1 cellular context compared by ENCODE assay signal in the genomic region with DNA sequence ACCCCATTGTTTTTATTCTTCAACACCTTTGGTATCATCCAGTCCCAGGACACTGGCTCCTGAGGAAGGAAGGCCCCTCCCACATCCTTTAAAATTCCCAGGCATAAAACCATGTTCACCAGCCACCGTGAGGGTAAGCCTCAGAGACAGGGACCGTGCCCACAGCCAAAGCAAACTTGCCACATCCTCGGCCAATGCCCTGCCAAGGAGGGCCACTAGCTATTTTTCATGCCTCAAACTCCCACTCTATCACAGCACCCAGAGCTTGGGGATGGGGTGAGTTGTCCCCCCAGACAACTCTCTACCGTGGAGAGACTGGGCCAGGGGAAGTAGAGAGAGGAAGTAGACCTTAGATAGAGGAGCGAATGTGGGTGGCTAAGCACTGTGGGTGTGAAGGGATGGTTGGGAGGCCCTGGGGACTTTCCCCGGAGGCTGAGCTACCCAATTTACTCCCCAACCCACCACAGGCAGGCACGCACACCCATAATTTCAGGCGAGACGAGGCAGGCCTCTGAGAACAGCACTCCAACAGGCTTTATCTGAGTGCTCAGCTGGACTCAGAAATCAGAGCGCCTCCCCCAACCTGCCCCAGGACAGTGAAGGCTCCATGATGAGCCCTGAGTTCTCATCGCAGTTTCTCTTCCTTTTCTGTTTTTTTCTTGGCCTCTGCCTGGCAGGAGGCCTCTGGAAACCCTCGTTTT.
TF ChIP-seq lines count a peak whose summit lies in the region.

No MANE protein-coding gene starts in this region.

TF ChIP-seq in HCT116, 20 proteins besides CTCF, POLR2A, EP300 and RAD21 (continued from another document):
- no peak for TF ChIP-seq TCF7L2 (IDR thresholded peaks at IDR 0.05; ENCODE audit: borderline replicate concordance, extremely low read depth, insufficient read depth, insufficient read length)
